ENCODE assay signal across 9 cellular contexts in genomic region chr2:144507441-144508161, GRCh38. TPM values are rescaled to one million over a fixed set of nuclear protein-coding genes. Genes with fewer than 3 reads are reported as not detected.
DNase-seq lines count a peak whose midpoint lies in the region; ATAC-seq and TF ChIP-seq lines count a peak whose summit lies in the region.
"Had no signal": no experiment of that assay in that cellular context is flagged by ENCODE, and none has a peak within 500 bp of the region (broad histone marks: within the 10 kb centered on the region; RNA-seq: fewer than 3 reads in every experiment).

No MANE protein-coding gene starts in this region.

- H3K9me3 Mint-ChIP-seq in brain (no peaks in the 10 kb centered on the region), memory B cell (no peaks in the 10 kb centered on the region)

- H3K27ac Mint-ChIP-seq in brain (peak overlapping the region; percentile 85 to 99 (median 98)), memory B cell (peak overlapping the region; percentile 97)

- intact Hi-C loops in testis (cut with DNase I; ENCODE audit: low total_unique reads) = no loop called here

- 0 out of 2 replicates have a peak overlapping the region, but pooled peaks have one; percentile 45 for H3K4me2 ChIP-seq in SK-N-SH

- peaks cover 72% of the 10 kb centered on the region for H4K20me1 ChIP-seq in SK-N-SH (ENCODE audit: insufficient read depth)

- H3K9ac ChIP-seq in SK-N-SH = no peak overlapping the region

- no peaks in the 10 kb centered on the region for H3K9me2 ChIP-seq in SK-N-SH

- peaks cover 9% of the 10 kb centered on the region for H3K27me3 Mint-ChIP-seq in brain
- no peaks in the 10 kb centered on the region for H3K27me3 Mint-ChIP-seq in memory B cell

- H3K4me3 Mint-ChIP-seq in brain (peak overlapping the region; percentile 74 to 92 (median 82)), memory B cell (peak overlapping the region; percentile 2)

- H3K9me3 ChIP-seq in SK-N-SH (no peaks in the 10 kb centered on the region), testis (no peaks in the 10 kb centered on the region)

- H3K4me1 Mint-ChIP-seq in brain (peaks cover 100% of the 10 kb centered on the region), memory B cell (peaks cover 60% of the 10 kb centered on the region)

- TF ChIP-seq EP300 in SK-N-SH (IDR thresholded peaks at IDR 0.05; ENCODE audit: borderline replicate concordance in 1 of 2, low read depth in 1 of 2, low read length in 1 of 2) = no peak

- H3K79me2 ChIP-seq in SK-N-SH (ENCODE audit: insufficient read depth) = peaks cover 100% of the 10 kb centered on the region

- TF ChIP-seq CTCF in SK-N-SH (IDR thresholded peaks at IDR 0.05) (no peak), brain (conservative IDR thresholded peaks at IDR 0.05) (no peak), testis (IDR thresholded peaks at IDR 0.05) (no peak), RWPE1 (conservative IDR thresholded peaks at IDR 0.05; ENCODE audit: low read depth) (no peak)

- H3K27me3 ChIP-seq in SK-N-SH (ENCODE audit: insufficient read depth) = no peaks in the 10 kb centered on the region
- H3K27me3 ChIP-seq in testis = no peaks in the 10 kb centered on the region

- POLR2A ChIA-PET in SK-N-SH (lab: Yijun Ruan, JAX) = no interaction called here
- POLR2A ChIA-PET in RWPE1 (lab: Yijun Ruan, JAX; ENCODE audit: low non-redundant PET) = no interaction called here

- H3K36me3 ChIP-seq in SK-N-SH (replicated peaks in 1 of 2; ENCODE audit: control insufficient read depth in 1 of 2, insufficient read depth in 2 of 2, low read length in 1 of 2) = peaks cover 4 to 23% of the 10 kb centered on the region in 2 experiments
- no peaks in the 10 kb centered on the region for H3K36me3 ChIP-seq in testis (ENCODE audit: low read depth, missing control alignments)

- DNase-seq in SK-N-SH (no peak), memory B cell (ENCODE audit: low spot score in 2 of 2) (no peak), testis (no peak), NCI-H345 (lab: John Stamatoyannopoulos, UW) (no peak), RWPE1 (ENCODE audit: low spot score) (no peak), NCI-H1417 treated with DMSO at 0.1 percent for 48 hours (lab: John Stamatoyannopoulos, UW) (no peak)
- DNase-seq: activated CD4-positive, CD25-positive, alpha-beta regulatory T cell had no signal

- no peak for TF ChIP-seq POLR2A in testis (IDR thresholded peaks at IDR 0.05)

- H3K4me3 ChIP-seq in SK-N-SH (ENCODE audit: low read depth in 2 of 2, low read length in 1 of 2) (no peak overlapping the region), testis (no peak overlapping the region)

- 52% methylated on average over 5 of the region's 5 CpGs for WGBS in SK-N-SH (ENCODE audit: low lambda C conversion rate)
- 37 to 38% methylated on average over 5 of the region's 5 CpGs for WGBS in testis, 2 donors

- no peak overlapping the region for H2AFZ ChIP-seq in SK-N-SH (ENCODE audit: low read depth)

- H3K27ac ChIP-seq in SK-N-SH (ENCODE audit: low read depth in 2 of 2, low read length in 1 of 2) (peak overlapping the region in 1 of 2 experiments; percentile 28; a peak in 2 of 4 replicates), testis (peak overlapping the region; percentile 99 to 100), RWPE1 (no peak overlapping the region)

- H3F3A ChIP-seq in SK-N-SH (replicated peaks; ENCODE audit: insufficient read depth) = no peaks in the 10 kb centered on the region

- peaks cover 9% of the 10 kb centered on the region for H3K36me3 Mint-ChIP-seq in brain
- peaks cover 4% of the 10 kb centered on the region for H3K36me3 Mint-ChIP-seq in memory B cell

- no peak for TF ChIP-seq RAD21 in SK-N-SH (IDR thresholded peaks at IDR 0.05; ENCODE audit: low read length)

- CTCF ChIA-PET in SK-N-SH (lab: Yijun Ruan, JAX) (no interaction called here), RWPE1 (lab: Yijun Ruan, JAX) (no interaction called here)

- peaks cover 45 to 54% of the 10 kb centered on the region in 2 experiments for H3K4me1 ChIP-seq in SK-N-SH (ENCODE audit: control insufficient read depth in 1 of 2, insufficient read depth in 2 of 2, low read depth in 1 of 2, low read length in 1 of 2)
- peaks cover 85% of the 10 kb centered on the region for H3K4me1 ChIP-seq in testis

- ATAC-seq in SK-N-SH treated with all-trans-retinoic acid at 6 μM for 48 hours = no peak; the same call in 2 of the 3 replicates
- no peak for ATAC-seq in memory B cell (ENCODE audit: low read depth)

TF ChIP-seq in SK-N-SH, 30 proteins besides CTCF, POLR2A, EP300 and RAD21 (continues in another document):
- TF ChIP-seq PBX3 (IDR thresholded peaks at IDR 0.05) = no peak
- no peak for TF ChIP-seq TEAD4 (IDR thresholded peaks at IDR 0.05; ENCODE audit: borderline replicate concordance, insufficient read depth)
- no peak for TF ChIP-seq USF2 (IDR thresholded peaks at IDR 0.05; ENCODE audit: borderline replicate concordance, low read depth, low read length)
- no peak for TF ChIP-seq GABPA (IDR thresholded peaks at IDR 0.05; ENCODE audit: low read depth)
- no peak for TF ChIP-seq MXI1 (IDR thresholded peaks at IDR 0.05; ENCODE audit: low read depth, low read length)

TF ChIP-seq in SK-N-SH treated with all-trans-retinoic acid at 6 μM for 48 hours, 23 proteins besides CTCF, POLR2A, EP300 and RAD21:
- TF ChIP-seq ARNTL (CRISPR knock-in tag; IDR thresholded peaks at IDR 0.05; ENCODE audit: borderline replicate concordance, low read depth) (no peak), ZFP3 (CRISPR knock-in tag; IDR thresholded peaks at IDR 0.05) (no peak), CSDC2 (CRISPR knock-in tag; IDR thresholded peaks at IDR 0.05) (no peak), ZNF70 (CRISPR knock-in tag; IDR thresholded peaks at IDR 0.05) (no peak), TCF4 (CRISPR knock-in tag; IDR thresholded peaks at IDR 0.05; ENCODE audit: borderline replicate concordance) (no peak), RARB (CRISPR knock-in tag; IDR thresholded peaks at IDR 0.05) (no peak), PATZ1 (CRISPR knock-in tag; IDR thresholded peaks at IDR 0.05; ENCODE audit: borderline replicate concordance) (no peak), ZFP30 (CRISPR knock-in tag; IDR thresholded peaks at IDR 0.05) (no peak), CSRNP3 (CRISPR knock-in tag; IDR thresholded peaks at IDR 0.05) (no peak), SNAI2 (CRISPR knock-in tag; IDR thresholded peaks at IDR 0.05) (no peak), ZNF565 (CRISPR knock-in tag; conservative IDR thresholded peaks at IDR 0.05; ENCODE audit: low read depth) (no peak), ISL1 (CRISPR knock-in tag; IDR thresholded peaks at IDR 0.05) (no peak), TOX (CRISPR knock-in tag; IDR thresholded peaks at IDR 0.05; ENCODE audit: borderline replicate concordance) (no peak), PPARA (CRISPR knock-in tag; IDR thresholded peaks at IDR 0.05; ENCODE audit: borderline replicate concordance) (no peak), OSR1 (CRISPR knock-in tag; IDR thresholded peaks at IDR 0.05) (no peak), POU6F1 (CRISPR knock-in tag; IDR thresholded peaks at IDR 0.05; ENCODE audit: borderline replicate concordance, low read depth) (no peak), ZC3H10 (CRISPR knock-in tag; IDR thresholded peaks at IDR 0.05) (no peak)

RNA-seq across cellular contexts. Expression of gene ZEB2, which starts 12.3 kb away (rescaled TPM):
- polyA plus RNA-seq in SK-N-SH (2012; rRNA removed) (16.3 and 20.5 TPM in 2 replicates), brain (ENCODE audit: insufficient read depth, low read depth, low replicate concordance) (28.2 TPM), testis (ENCODE audit: insufficient read depth, low read depth, low replicate concordance) (38.7 TPM)
- polyA plus RNA-seq in SK-N-SH (2012; cell fraction: cytosol; rRNA removed) = 16.9 and 17.6 TPM in 2 replicates
- 24.6 and 25.9 TPM in 2 replicates for polyA plus RNA-seq in SK-N-SH (2012; cell fraction: nucleus; rRNA removed)
- 10 to 100 TPM; 87.8 to 96.4 TPM for total RNA-seq in testis
